In genomic region chr14:73058224-73058922, GRCh38 we compare ENCODE assay signal across 1 cellular context.
TF ChIP-seq lines count a peak whose summit lies in the region.

Gene RBM25 (plus strand): TSS chr14:73058534. CDS start chr14:73071642, 13,108 bp downstream.

TF ChIP-seq in A549, 52 proteins besides CTCF, POLR2A, EP300 and RAD21 (continued from another document):
- TF ChIP-seq PBX3 (IDR thresholded peaks at IDR 0.05) (0 out of 2 replicates have a peak, but pooled peaks have one; percentile 41), TFCP2L1 (CRISPR knock-in tag; IDR thresholded peaks at IDR 0.05) (0 out of 2 replicates have a peak, but pooled peaks have one; percentile 33), USF2 (IDR thresholded peaks at IDR 0.05) (no peak)
